1 cellular context compared by ENCODE assay signal in genomic region chr11:122676638-122677037, GRCh38.
TF ChIP-seq lines count a peak whose summit lies in the region.

No MANE protein-coding gene starts in this region.

TF ChIP-seq in HCT116, 20 proteins besides CTCF, POLR2A, EP300 and RAD21 (continued from another document):
- TF ChIP-seq ELF1 (IDR thresholded peaks at IDR 0.05; ENCODE audit: borderline replicate concordance, low read depth) (no peak), EZH2 (IDR thresholded peaks at IDR 0.05) (no peak), JUND (IDR thresholded peaks at IDR 0.05) (peak; percentile 78), MAX (IDR thresholded peaks at IDR 0.05) (0 out of 2 replicates have a peak, but pooled peaks have one; percentile 45), CBX3 (IDR thresholded peaks at IDR 0.05; ENCODE audit: low read depth) (0 out of 2 replicates have a peak, but pooled peaks have one; percentile 67), EGR1 (IDR thresholded peaks at IDR 0.05; ENCODE audit: low read depth) (peak; percentile 88), REST (IDR thresholded peaks at IDR 0.05; ENCODE audit: low read depth) (no peak)
